Comparison of ENCODE assay signal across 33 cellular contexts in the genomic region with DNA sequence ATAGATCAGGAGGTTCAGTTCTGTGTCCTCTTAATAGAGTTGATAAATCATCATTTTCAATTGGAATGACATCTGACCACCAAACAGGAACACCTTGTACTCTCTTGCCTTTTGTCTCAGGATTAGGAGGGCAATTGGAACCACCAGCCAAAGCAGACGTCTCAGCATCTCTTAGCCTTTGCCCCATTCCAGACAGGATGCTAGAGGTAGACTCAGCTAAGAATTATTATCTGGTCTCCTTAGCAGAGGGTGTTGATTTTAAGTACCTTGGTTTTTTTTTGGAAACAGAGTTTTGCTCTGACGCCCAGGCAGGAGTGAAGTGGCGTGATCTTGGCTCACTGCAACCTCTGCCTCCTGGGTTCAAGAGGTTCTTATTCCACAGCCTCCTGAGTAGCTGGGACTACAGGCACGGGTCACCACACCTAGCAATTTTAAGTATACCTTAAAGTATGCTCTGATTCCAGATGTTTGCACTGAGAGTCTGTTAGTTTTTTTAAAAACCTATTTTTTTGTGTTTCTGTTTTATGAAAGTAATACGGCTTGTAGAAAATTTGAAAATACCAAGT.
"Had no signal": no experiment of that assay in that cellular context is flagged by ENCODE, and none has a peak within 500 bp of the region (broad histone marks: within the 10 kb centered on the region; RNA-seq: fewer than 3 reads in every experiment).

No MANE protein-coding gene starts in this region.

- H3K27me3 ChIP-seq: gastrocnemius medialis, hepatocyte, neural progenitor cell, spleen, testis, tibial nerve, upper lobe of left lung had no signal

- H3K36me3 Mint-ChIP-seq: mesothelial cell of epicardium; naive B cell; neural progenitor cell; stimulated activated memory B cell treated with anti-CD40 and anti-IgM and Interleukin-4, amounts not matched to agents 10 μg/mL and 1 μg/mL and 100 μg/mL, for 72 hours had no signal

- H3K27me3 Mint-ChIP-seq: stimulated activated memory B cell treated with anti-CD40 and anti-IgM and Interleukin-4, amounts not matched to agents 10 μg/mL and 1 μg/mL and 100 μg/mL, for 72 hours had no signal

- H3K4me1 Mint-ChIP-seq: naive B cell; neural progenitor cell; stimulated activated memory B cell treated with anti-CD40 and anti-IgM and Interleukin-4, amounts not matched to agents 10 μg/mL and 1 μg/mL and 100 μg/mL, for 72 hours had no signal

- DNase-seq: caudate nucleus; cerebellar nuclear complex; effector CD8-positive, alpha-beta T cell; endodermal cell; foreskin fibroblast; gastrocnemius medialis; head of caudate nucleus; kidney glomerular epithelial cell; left colon; mesenchymal stem cell; mucosa of descending colon; naive B cell; spleen; stimulated activated CD4-positive, alpha-beta T cell treated with anti-CD3 and anti-CD28 coated beads, Interleukin-4, amount 100 ng/mL, for 4 hours; stimulated activated naive CD8-positive, alpha-beta T cell treated with anti-CD3 and anti-CD28 coated beads, Interleukin-15, Interleukin-2, amounts not matched to agents 100 U/mL and 50 U/mL, for 24 hours; substantia nigra; testis; upper lobe of left lung had no signal

- H3K4me3 Mint-ChIP-seq: dendritic cell treated with granulocyte-macrophage colony-stimulating factor and Interleukin-4, amounts not matched to agents 40 ng/mL and 50 ng/mL, for 4 days; endodermal cell; mesothelial cell of epicardium; naive B cell; nephron; neural progenitor cell; stimulated activated memory B cell treated with anti-CD40 and anti-IgM and Interleukin-4, amounts not matched to agents 10 μg/mL and 1 μg/mL and 100 μg/mL, for 72 hours had no signal

- H3K27ac Mint-ChIP-seq: dendritic cell treated with granulocyte-macrophage colony-stimulating factor and Interleukin-4, amounts not matched to agents 40 ng/mL and 50 ng/mL, for 4 days; endodermal cell; mesothelial cell of epicardium; neural progenitor cell; progenitor cell of endocrine pancreas; stimulated activated memory B cell treated with anti-CD40 and anti-IgM and Interleukin-4, amounts not matched to agents 10 μg/mL and 1 μg/mL and 100 μg/mL, for 72 hours had no signal

- H3K4me3 ChIP-seq: gastrocnemius medialis, hepatocyte, lung, mucosa of descending colon, neural progenitor cell, skin epidermis, spleen, testis, tibial nerve, upper lobe of left lung had no signal

- H3K9me3 ChIP-seq: gastrocnemius medialis, mucosa of descending colon, spleen, testis, tibial nerve, upper lobe of left lung had no signal

- H3K4me1 ChIP-seq: gastrocnemius medialis, neural progenitor cell, parathyroid adenoma, spleen, testis, upper lobe of left lung had no signal

- ATAC-seq: esophagus mucosa; gastrocnemius medialis; left colon; mucosa of descending colon; stimulated activated memory B cell treated with anti-CD40 and anti-IgM and Interleukin-4, amounts not matched to agents 10 μg/mL and 1 μg/mL and 100 μg/mL, for 72 hours; stimulated activated naive CD8-positive, alpha-beta T cell treated with anti-CD3 and anti-CD28 coated beads, Interleukin-15, Interleukin-2, amounts not matched to agents 100 U/mL and 50 U/mL, for 24 hours had no signal

- H3K27ac ChIP-seq: epithelial cell of prostate, gastrocnemius medialis, hepatocyte, neural progenitor cell, parathyroid adenoma, skin epidermis, spleen, testis, tibial nerve, upper lobe of left lung had no signal

- H3K9ac ChIP-seq: neural progenitor cell, parathyroid adenoma had no signal

- H3K4me2 ChIP-seq: hepatocyte, neural progenitor cell had no signal

- H3K36me3 ChIP-seq: gastrocnemius medialis, neural progenitor cell, spleen, tibial nerve, upper lobe of left lung had no signal

- H3K79me2 ChIP-seq: hepatocyte, parathyroid adenoma had no signal

- FAIRE-seq: islet of Langerhans, urothelium cell line had no signal

- H2AFZ ChIP-seq: hepatocyte, neural progenitor cell, parathyroid adenoma had no signal

- H3K9me3 Mint-ChIP-seq: dendritic cell treated with granulocyte-macrophage colony-stimulating factor and Interleukin-4, amounts not matched to agents 40 ng/mL and 50 ng/mL, for 4 days; naive B cell; nephron; stimulated activated memory B cell treated with anti-CD40 and anti-IgM and Interleukin-4, amounts not matched to agents 10 μg/mL and 1 μg/mL and 100 μg/mL, for 72 hours had no signal
